ENCODE assay signal across 24 cellular contexts in the genomic region with DNA sequence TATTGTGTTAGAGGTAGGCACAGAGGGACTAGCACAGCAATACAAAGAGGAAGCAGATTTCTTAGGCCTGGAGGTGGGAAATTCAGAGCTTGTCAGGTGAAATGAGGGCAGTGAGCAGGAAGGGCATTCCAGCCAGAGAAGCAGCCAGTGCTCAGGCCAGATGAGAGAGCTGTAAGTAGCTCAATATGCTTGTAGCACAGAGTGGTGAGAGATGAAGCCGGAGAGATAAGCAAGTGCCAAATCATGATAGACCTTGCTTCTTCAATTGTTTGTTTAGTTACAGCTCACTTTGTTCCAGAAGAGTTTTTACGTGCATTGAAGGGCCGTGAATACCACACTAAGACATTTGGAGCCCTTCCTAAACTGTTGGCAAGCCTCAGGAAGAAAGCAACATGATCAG. TPM values are rescaled to one million over a fixed set of nuclear protein-coding genes. Genes with fewer than 3 reads are reported as not detected.
DNase-seq lines count a peak whose midpoint lies in the region; ATAC-seq and TF ChIP-seq lines count a peak whose summit lies in the region.
"Had no signal": no experiment of that assay in that cellular context is flagged by ENCODE, and none has a peak within 500 bp of the region (broad histone marks: within the 10 kb centered on the region; RNA-seq: fewer than 3 reads in every experiment).

No MANE protein-coding gene starts in this region.

- H2BK5ac ChIP-seq in mesendoderm (ENCODE audit: low read length), result no peak overlapping the region

- intact Hi-C loops in PC-3 (cut with micrococcal nuclease), result loop anchor here (10.0 kb wide), 1 partner anchor 588 kb away; no protein-coding TSS in a partner anchor
- intact Hi-C loops in PC-9 (cut with micrococcal nuclease; ENCODE audit: unreplicated experiment), result no loop called here

- H3K27me3 ChIP-seq in BJ (ENCODE audit: control insufficient read depth, insufficient read depth, low read length), result no peaks in the 10 kb centered on the region
- H3K27me3 ChIP-seq in PC-3 (ENCODE audit: low read length), result no peaks in the 10 kb centered on the region
- H3K27me3 ChIP-seq in mesendoderm (ENCODE audit: insufficient read depth, low read length, poor library complexity), result no peaks in the 10 kb centered on the region
- H3K27me3 ChIP-seq in PC-9 (ENCODE audit: insufficient read depth, low read depth), result no peaks in the 10 kb centered on the region
- H3K27me3 ChIP-seq: BLaER1, esophagus muscularis mucosa, Peyer's patch had no signal

- H4K8ac ChIP-seq in mesendoderm (ENCODE audit: low read depth, low read length), result no peak overlapping the region

- H3K36me3 ChIP-seq in BJ (ENCODE audit: control insufficient read depth, insufficient read depth, low read length), result no peaks in the 10 kb centered on the region
- no peaks in the 10 kb centered on the region for H3K36me3 ChIP-seq in PC-3 (ENCODE audit: low read depth, low read length)
- no peaks in the 10 kb centered on the region for H3K36me3 ChIP-seq in mesendoderm (ENCODE audit: control insufficient read depth, insufficient read depth, low read length)
- no peaks in the 10 kb centered on the region for H3K36me3 ChIP-seq in PC-9 (ENCODE audit: low read depth)
- H3K36me3 ChIP-seq: BLaER1, esophagus muscularis mucosa, Peyer's patch had no signal

- WGBS in mesendoderm (ENCODE audit: extremely low coverage, insufficient coverage, low lambda C conversion rate), result no CpG with 5 or more reads among the region's 3 CpGs

- H3K79me2 ChIP-seq in PC-3 (ENCODE audit: low read length) (no peaks in the 10 kb centered on the region), mesendoderm (ENCODE audit: control insufficient read depth, insufficient read depth, low read length) (no peaks in the 10 kb centered on the region), PC-9 (ENCODE audit: low read depth) (no peaks in the 10 kb centered on the region)

- peak; percentile 81 for ATAC-seq in PC-3
- ATAC-seq: activated naive CD4-positive, alpha-beta T cell treated with anti-CD3 and anti-CD28 coated beads, Interleukin-2, amount 50 U/mL, for 72 hours; T-cell had no signal

- BruUV-seq in PC-3 (replicated peaks; lab: Mats Ljungman, UMichigan) (no TSS peak), PC-9 (replicated peaks; lab: Mats Ljungman, UMichigan) (no TSS peak)

- H4K20me1 ChIP-seq in PC-3 (ENCODE audit: low read length) (no peaks in the 10 kb centered on the region), PC-9 (ENCODE audit: insufficient read depth) (no peaks in the 10 kb centered on the region)
- H4K20me1 ChIP-seq: BLaER1 had no signal

- H3K4me3 ChIP-seq in BJ (ENCODE audit: low read depth, low read length) (no peak overlapping the region), PC-3 (ENCODE audit: low read length) (no peak overlapping the region), choroid plexus epithelial cell (ENCODE audit: low read depth, low read length) (no peak overlapping the region), mesendoderm (ENCODE audit: low read length) (no peak overlapping the region), PC-9 (no peak overlapping the region)
- H3K4me3 ChIP-seq: BLaER1, esophagus muscularis mucosa, Peyer's patch, skin epidermis had no signal

- H3K23ac ChIP-seq in mesendoderm (ENCODE audit: low read length), result no peak overlapping the region

- H3K9ac ChIP-seq in PC-3 (ENCODE audit: low read length) (no peak overlapping the region), mesendoderm (ENCODE audit: low read length) (no peak overlapping the region)
- H3K9ac ChIP-seq: BLaER1 had no signal

- H3K4me1 ChIP-seq in PC-3 (ENCODE audit: insufficient read depth, low read length) (no peaks in the 10 kb centered on the region), mesendoderm (ENCODE audit: control insufficient read depth, low read depth, low read length) (no peaks in the 10 kb centered on the region), PC-9 (replicated peaks; ENCODE audit: insufficient read depth) (no peaks in the 10 kb centered on the region)
- H3K4me1 ChIP-seq: BLaER1, Peyer's patch had no signal

- H3K4ac ChIP-seq in mesendoderm (ENCODE audit: low read depth, low read length), result no peak overlapping the region

- H3K4me2 ChIP-seq in PC-3 (ENCODE audit: low read length) (no peak overlapping the region), mesendoderm (ENCODE audit: low read length) (no peak overlapping the region), PC-9 (no peak overlapping the region)
- H3K4me2 ChIP-seq: BLaER1 had no signal

- no peak overlapping the region for H3K56ac ChIP-seq in mesendoderm (ENCODE audit: low read length)

- no peaks in the 10 kb centered on the region for H3F3A ChIP-seq in PC-3 (ENCODE audit: low read length, unreplicated experiment)
- no peaks in the 10 kb centered on the region for H3F3A ChIP-seq in PC-9 (ENCODE audit: insufficient read depth, low read depth)

- no peak overlapping the region for H3K18ac ChIP-seq in mesendoderm (ENCODE audit: low read length)

- TF ChIP-seq CTCF in BJ (IDR thresholded peaks at IDR 0.05; ENCODE audit: insufficient read depth, low read depth, low read length) (no peak), PC-3 (conservative IDR thresholded peaks at IDR 0.05; ENCODE audit: low read depth, low read length) (no peak), choroid plexus epithelial cell (conservative IDR thresholded peaks at IDR 0.05; ENCODE audit: low read depth, low read length) (no peak), PC-9 (conservative IDR thresholded peaks at IDR 0.05) (no peak)

- peak; percentile 24 for DNase-seq in BJ (ENCODE audit: low read depth)
- DNase-seq in PC-3, result peak; percentile 4
- DNase-seq in choroid plexus epithelial cell (ENCODE audit: low read depth), result peak; percentile 60
- DNase-seq in mesendoderm, result peak; percentile 29
- DNase-seq in PC-9, result no peak
- DNase-seq in anterior cingulate cortex (lab: John Stamatoyannopoulos, UW), result no peak
- DNase-seq in NCI-H2171 treated with DMSO at 0.1 percent for 48 hours (lab: John Stamatoyannopoulos, UW), result no peak
- DNase-seq in NCI-H1092 (lab: John Stamatoyannopoulos, UW), result no peak
- DNase-seq: activated CD4-positive, alpha-beta memory T cell treated with anti-CD3 and anti-CD28 coated beads for 36 hours; cortex of kidney; DMS79 treated with DMSO at 0.1 percent for 48 hours; endodermal cell; head of caudate nucleus; NCI-H2081 treated with DMSO at 0.1 percent for 48 hours; NK-92 treated with Interleukin-12 subunit alpha and Interleukin-12 subunit beta, amount 100 ng/mL, for 24 hours; Peyer's patch; stimulated activated CD4-positive, alpha-beta T cell treated with anti-CD3 and anti-CD28 coated beads, Interleukin-1b, Interleukin-23, amount 100 ng/mL, for 48 hours; substantia nigra; T-cell had no signal

- POLR2A ChIA-PET in BJ (lab: Charles Lee), result interaction anchor here (0.6 kb wide), 1 partner anchor 337 kb away, joined by 10 read pairs; no protein-coding TSS in a partner anchor
- POLR2A ChIA-PET in PC-3 (lab: Charles Lee; ENCODE audit: unreplicated experiment), result no interaction called here
- POLR2A ChIA-PET in PC-9 (lab: Charles Lee; ENCODE audit: unreplicated experiment), result no interaction called here

- H4K5ac ChIP-seq in mesendoderm (ENCODE audit: low read length), result no peak overlapping the region

- no peak overlapping the region for H2AFZ ChIP-seq in PC-3 (ENCODE audit: low read length)
- H2AFZ ChIP-seq in PC-9, result no peak overlapping the region

- no peaks in the 10 kb centered on the region for H3K9me2 ChIP-seq in PC-3 (replicated peaks; ENCODE audit: low read length)
- H3K9me2 ChIP-seq in PC-9 (ENCODE audit: insufficient read depth), result no peaks in the 10 kb centered on the region

- H2AK5ac ChIP-seq in mesendoderm (ENCODE audit: low read length), result no peak overlapping the region

- CTCF ChIA-PET in BJ (lab: Yijun Ruan, JAX) (no interaction called here), PC-3 (lab: Charles Lee) (no interaction called here), PC-9 (lab: Charles Lee) (no interaction called here)

- H2BK120ac ChIP-seq in mesendoderm (ENCODE audit: low read depth, low read length), result no peak overlapping the region

- H3K27ac ChIP-seq in PC-3 (ENCODE audit: low read length) (no peak overlapping the region), mesendoderm (ENCODE audit: low read depth, low read length) (no peak overlapping the region), PC-9 (no peak overlapping the region)
- H3K27ac ChIP-seq: BLaER1, esophagus muscularis mucosa, Peyer's patch, skin epidermis had no signal

- no peaks in the 10 kb centered on the region for H3K79me1 ChIP-seq in mesendoderm (ENCODE audit: low read length)

- H2BK15ac ChIP-seq in mesendoderm (replicated peaks; ENCODE audit: low read depth), result no peak overlapping the region

- no peaks in the 10 kb centered on the region for H3K9me3 ChIP-seq in PC-3 (ENCODE audit: low read length)
- H3K9me3 ChIP-seq in PC-9 (ENCODE audit: insufficient read depth, low read depth), result no peaks in the 10 kb centered on the region
- H3K9me3 ChIP-seq: BLaER1, esophagus muscularis mucosa, Peyer's patch had no signal

RNA-seq across cellular contexts. Expression of a gene that starts 42.0 kb away (rescaled TPM):
- 651 and 1,081 TPM in 2 replicates for polyA plus RNA-seq in BJ (2011; rRNA removed)
- 838 and 1,450 TPM in 2 replicates for polyA minus RNA-seq in BJ (2011; rRNA and poly(A)+ RNA removed)
- total RNA-seq in PC-3 (2014; rRNA removed) (12.9 and 25.1 TPM in 2 replicates), PC-9 (2021) (0.26 and 0.30 TPM in 2 replicates)
- polyA plus RNA-seq in mesendoderm (2013, experiment 1 of 2), result 36.2 TPM
- polyA plus RNA-seq in mesendoderm (2013, experiment 2 of 2), result 42.5 TPM
- total RNA-seq: activated CD4-positive, alpha-beta memory T cell treated with anti-CD3 and anti-CD28 coated beads for 36 hours had no signal
- polyA plus RNA-seq: IgD-negative memory B cell had no signal

Comparison
In these comparisons a context has a peak if more than half of its experiments do, and no peak if none do; other contexts are left out.
1. DNase-seq: peak in BJ (single experiment), PC-3 (single experiment), choroid plexus epithelial cell (single experiment) and mesendoderm (single experiment); none in PC-9 (0 of 2), anterior cingulate cortex (0 of 58), NCI-H2171 treated with DMSO at 0.1 percent for 48 hours (single experiment) and NCI-H1092 (single experiment).
2. RNA of a gene that starts 42.0 kb away (total RNA-seq): 12.9 to 25.1 TPM in PC-3; 0.26 to 0.30 TPM in PC-9; every median in the first group is over 10 times any median in the second.